In the genomic region with DNA sequence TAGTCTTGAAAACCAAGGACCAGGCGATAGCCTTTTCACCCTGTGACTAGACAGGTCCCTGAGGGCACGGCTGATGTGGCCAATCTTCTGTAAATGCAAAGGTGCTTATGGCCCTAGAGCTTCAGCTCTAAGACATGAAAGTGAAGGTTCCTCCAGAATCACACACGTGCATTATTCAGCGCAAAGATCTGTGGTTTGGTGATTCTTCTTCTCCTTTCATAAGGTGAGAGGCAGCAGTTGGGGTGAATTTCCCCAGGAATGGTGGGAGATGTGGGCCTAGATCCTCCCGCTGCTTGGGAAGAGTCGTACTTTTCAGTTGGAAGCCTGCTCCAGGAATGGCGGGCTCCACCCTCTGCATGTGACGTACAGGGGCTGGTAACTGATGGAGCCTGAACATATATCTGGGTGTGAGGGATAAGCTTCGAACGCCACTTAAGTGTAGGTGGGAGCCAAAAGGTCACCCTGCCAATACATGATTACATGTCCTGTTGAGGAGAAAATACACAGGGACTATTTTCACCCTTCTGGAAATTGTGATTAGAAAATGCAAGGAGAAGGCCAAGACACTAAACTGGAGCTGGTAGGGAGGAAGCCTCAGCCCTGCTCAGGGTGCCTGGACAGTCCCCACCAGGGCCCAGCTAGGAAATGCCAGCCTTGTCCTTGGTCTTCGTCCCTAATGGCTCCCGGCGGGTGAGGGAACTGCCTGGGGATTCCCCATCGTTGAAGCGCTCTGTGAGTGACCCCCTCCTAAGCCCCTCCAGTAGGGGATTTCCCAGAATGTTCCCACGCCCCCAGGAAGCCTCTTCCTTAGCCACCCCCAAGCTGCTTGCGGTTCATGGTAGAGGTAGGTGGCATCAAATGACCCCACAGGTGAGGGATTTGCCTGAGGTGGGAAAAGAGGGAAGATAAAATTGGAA, we compare ENCODE assay signal across 1 cellular context.
TF ChIP-seq lines count a peak whose summit lies in the region.

No MANE protein-coding gene starts in this region.

TF ChIP-seq in H1, 55 proteins besides CTCF, POLR2A, EP300 and RAD21:
- TF ChIP-seq KDM1A (IDR thresholded peaks at IDR 0.05; ENCODE audit: borderline replicate concordance, low read length) = no peak
- TF ChIP-seq SAP30 (IDR thresholded peaks at IDR 0.05; ENCODE audit: insufficient read depth, insufficient replicate concordance, low read length) = no peak
- TF ChIP-seq, protein P1, sequence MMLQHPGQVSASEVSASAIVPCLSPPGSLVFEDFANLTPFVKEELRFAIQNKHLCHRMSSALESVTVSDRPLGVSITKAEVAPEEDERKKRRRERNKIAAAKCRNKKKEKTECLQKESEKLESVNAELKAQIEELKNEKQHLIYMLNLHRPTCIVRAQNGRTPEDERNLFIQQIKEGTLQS (IDR thresholded peaks at IDR 0.05; ENCODE audit: insufficient read depth, low read depth, low read length) = no peak
- no peak for TF ChIP-seq MAFK (IDR thresholded peaks at IDR 0.05; ENCODE audit: low read depth, low read length)
- TF ChIP-seq CEBPB (IDR thresholded peaks at IDR 0.05; ENCODE audit: low read depth, low read length) = no peak
- no peak for TF ChIP-seq SUZ12 (IDR thresholded peaks at IDR 0.05; ENCODE audit: low read length)
- TF ChIP-seq TAF7 (optimal IDR thresholded peaks at IDR 0.05; ENCODE audit: borderline replicate concordance, low read depth, low read length) = no peak
- no peak for TF ChIP-seq FOSL1 (IDR thresholded peaks at IDR 0.05; ENCODE audit: insufficient read depth, low read depth, low read length)
- no peak for TF ChIP-seq SP1 (IDR thresholded peaks at IDR 0.05; ENCODE audit: low read depth, low read length)
- no peak for TF ChIP-seq EZH2 (IDR thresholded peaks at IDR 0.05; ENCODE audit: low read depth, low read length, severe bottlenecking)
- TF ChIP-seq BCL11A (IDR thresholded peaks at IDR 0.05; ENCODE audit: low read depth in 2 of 2, low read length in 2 of 2) = no peak
- no peak for TF ChIP-seq RNF2 (IDR thresholded peaks at IDR 0.05; ENCODE audit: borderline replicate concordance, low read depth, low read length, missing control alignments, poor library complexity, severe bottlenecking)
- no peak for TF ChIP-seq TAF1 (IDR thresholded peaks at IDR 0.05; ENCODE audit: low read depth, low read length)
